1 cellular context compared by ENCODE assay signal in the genomic region with DNA sequence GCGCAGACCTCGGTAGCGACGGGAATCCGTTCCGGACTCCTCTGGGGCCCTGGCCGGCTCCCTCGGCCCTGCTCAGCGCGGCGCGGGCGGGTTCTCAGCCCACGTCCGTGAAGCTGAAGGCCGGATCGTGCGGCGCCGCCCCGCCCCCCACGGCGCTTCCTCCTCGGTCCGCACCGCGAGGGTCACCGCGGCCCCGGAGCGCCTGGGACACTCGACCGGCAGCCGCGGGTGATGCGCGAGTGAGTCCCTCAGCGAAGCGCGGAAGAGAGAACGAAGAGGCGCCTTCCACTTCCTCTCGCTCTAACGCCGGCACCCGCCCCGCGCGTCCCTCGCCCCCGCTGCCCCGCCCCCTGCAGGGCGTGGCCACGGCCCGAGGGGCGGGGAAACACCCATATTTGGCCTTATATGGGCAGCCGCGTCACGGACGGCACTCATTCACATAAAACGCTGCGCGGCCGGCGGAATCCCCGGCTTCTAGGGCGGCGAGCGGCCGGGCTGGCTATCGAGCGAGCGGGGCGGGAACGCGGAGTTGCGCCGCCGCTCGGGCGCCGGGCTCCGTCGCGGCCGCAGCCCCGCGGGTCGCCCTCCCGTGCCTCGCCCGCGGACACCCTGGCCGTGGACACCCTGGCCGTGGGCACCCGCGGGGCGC.
TF ChIP-seq lines count a peak whose summit lies in the region.

A gene with protein sequence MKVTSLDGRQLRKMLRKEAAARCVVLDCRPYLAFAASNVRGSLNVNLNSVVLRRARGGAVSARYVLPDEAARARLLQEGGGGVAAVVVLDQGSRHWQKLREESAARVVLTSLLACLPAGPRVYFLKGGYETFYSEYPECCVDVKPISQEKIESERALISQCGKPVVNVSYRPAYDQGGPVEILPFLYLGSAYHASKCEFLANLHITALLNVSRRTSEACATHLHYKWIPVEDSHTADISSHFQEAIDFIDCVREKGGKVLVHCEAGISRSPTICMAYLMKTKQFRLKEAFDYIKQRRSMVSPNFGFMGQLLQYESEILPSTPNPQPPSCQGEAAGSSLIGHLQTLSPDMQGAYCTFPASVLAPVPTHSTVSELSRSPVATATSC (plus strand): TSS at position 470 of the 649 bp plus-strand sequence. CDS start 215 bp downstream, outside the sequence.

TF ChIP-seq in GM12878, 131 proteins besides CTCF, POLR2A, EP300 and RAD21 (continued from another document and continues in another):
- TF ChIP-seq E4F1 (IDR thresholded peaks at IDR 0.05; ENCODE audit: borderline replicate concordance, partially characterized antibody) = peak; percentile 10
- peak in 1 of 2 experiments; percentile 97; a peak in 2 of 3 replicates for TF ChIP-seq EGR1 (IDR thresholded peaks at IDR 0.05; ENCODE audit: borderline replicate concordance in 1 of 2, low read depth in 2 of 2, low read length in 2 of 2)
- TF ChIP-seq E2F8 (IDR thresholded peaks at IDR 0.05; ENCODE audit: low read depth, partially characterized antibody) = no peak
- peak; percentile 75 for TF ChIP-seq HDAC6 (IDR thresholded peaks at IDR 0.05; ENCODE audit: unreplicated experiment)
- TF ChIP-seq WRNIP1 (IDR thresholded peaks at IDR 0.05; ENCODE audit: borderline replicate concordance, low read depth, low read length) = no peak
- TF ChIP-seq TCF3 (IDR thresholded peaks at IDR 0.05; ENCODE audit: borderline replicate concordance, insufficient read depth, low read depth, low read length) = peak; percentile 50; the same call in 1 of the 2 replicates
- TF ChIP-seq ASH2L (IDR thresholded peaks at IDR 0.05; ENCODE audit: borderline replicate concordance, low read depth) = no peak
- no peak; the same call in 1 of the 2 replicates for TF ChIP-seq NR2C1 (IDR thresholded peaks at IDR 0.05)
- TF ChIP-seq SMARCA5 (IDR thresholded peaks at IDR 0.05) = peak; percentile 24; the same call in 1 of the 2 replicates
- peak; percentile 78 for TF ChIP-seq IKZF1 (conservative IDR thresholded peaks at IDR 0.05)
- TF ChIP-seq TCF7 (IDR thresholded peaks at IDR 0.05; ENCODE audit: borderline replicate concordance) = no peak
- TF ChIP-seq ZBTB33 (IDR thresholded peaks at IDR 0.05) = peak; percentile 72; the same call in 1 of the 2 replicates
- peak; percentile 84 for TF ChIP-seq SPI1 (IDR thresholded peaks at IDR 0.05; ENCODE audit: borderline replicate concordance, insufficient read depth, low read depth, low read length)
- TF ChIP-seq ETV6 (conservative IDR thresholded peaks at IDR 0.05 in 1 of 2, IDR thresholded peaks at IDR 0.05 in 1 of 2; ENCODE audit: borderline replicate concordance in 1 of 2, low read depth in 1 of 2) = peak in 1 of 2 experiments; percentile 74; a peak in 2 of 4 replicates
- 0 out of 2 replicates have a peak, but pooled peaks have one; percentile 8 for TF ChIP-seq EED (IDR thresholded peaks at IDR 0.05; ENCODE audit: low read depth)
- peak; percentile 98 for TF ChIP-seq LARP7 (IDR thresholded peaks at IDR 0.05)
- TF ChIP-seq, protein P1, sequence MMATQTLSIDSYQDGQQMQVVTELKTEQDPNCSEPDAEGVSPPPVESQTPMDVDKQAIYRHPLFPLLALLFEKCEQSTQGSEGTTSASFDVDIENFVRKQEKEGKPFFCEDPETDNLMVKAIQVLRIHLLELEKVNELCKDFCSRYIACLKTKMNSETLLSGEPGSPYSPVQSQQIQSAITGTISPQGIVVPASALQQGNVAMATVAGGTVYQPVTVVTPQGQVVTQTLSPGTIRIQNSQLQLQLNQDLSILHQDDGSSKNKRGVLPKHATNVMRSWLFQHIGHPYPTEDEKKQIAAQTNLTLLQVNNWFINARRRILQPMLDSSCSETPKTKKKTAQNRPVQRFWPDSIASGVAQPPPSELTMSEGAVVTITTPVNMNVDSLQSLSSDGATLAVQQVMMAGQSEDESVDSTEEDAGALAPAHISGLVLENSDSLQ (IDR thresholded peaks at IDR 0.05) = 0 out of 2 replicates have a peak, but pooled peaks have one; percentile 9
- TF ChIP-seq CUX1 (IDR thresholded peaks at IDR 0.05; ENCODE audit: insufficient replicate concordance, low read depth, low read length) = no peak
- TF ChIP-seq NR2F1 (conservative IDR thresholded peaks at IDR 0.05) = peak; percentile 74
- no peak for TF ChIP-seq BRCA1 (IDR thresholded peaks at IDR 0.05; ENCODE audit: low read depth, low read length)
- TF ChIP-seq POLR2AphosphoS5 (IDR thresholded peaks at IDR 0.05; ENCODE audit: low read length) = peak; percentile 96
- TF ChIP-seq BHLHE40 (IDR thresholded peaks at IDR 0.05; ENCODE audit: borderline replicate concordance in 1 of 2, low read depth in 2 of 2, low read length in 1 of 2) = peak; percentile 25 to 66; a peak in 2 of 4 replicates
- TF ChIP-seq ZNF207 (IDR thresholded peaks at IDR 0.05; ENCODE audit: borderline replicate concordance) = peak; percentile 78
- no peak for TF ChIP-seq RBBP5 (conservative IDR thresholded peaks at IDR 0.05)
- TF ChIP-seq SRF (IDR thresholded peaks at IDR 0.05; ENCODE audit: low read depth in 2 of 2, low read length in 2 of 2) = peak; percentile 99 to 100
- peak; percentile 29 for TF ChIP-seq RELA (IDR thresholded peaks at IDR 0.05; ENCODE audit: borderline replicate concordance, partially characterized antibody)
- TF ChIP-seq, protein P2, sequence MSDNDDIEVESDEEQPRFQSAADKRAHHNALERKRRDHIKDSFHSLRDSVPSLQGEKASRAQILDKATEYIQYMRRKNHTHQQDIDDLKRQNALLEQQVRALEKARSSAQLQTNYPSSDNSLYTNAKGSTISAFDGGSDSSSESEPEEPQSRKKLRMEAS (IDR thresholded peaks at IDR 0.05; ENCODE audit: low read depth, low read length) = peak; percentile 41; the same call in 1 of the 2 replicates
- TF ChIP-seq NFIC (IDR thresholded peaks at IDR 0.05; ENCODE audit: low read depth, low read length) = no peak
- no peak for TF ChIP-seq ZZZ3 (IDR thresholded peaks at IDR 0.05; ENCODE audit: control insufficient read depth, insufficient read length, low read depth)
- peak; percentile 61 for TF ChIP-seq BACH1 (IDR thresholded peaks at IDR 0.05; ENCODE audit: borderline replicate concordance)
- 0 out of 2 replicates have a peak, but pooled peaks have one; percentile 54 for TF ChIP-seq TBL1XR1 (IDR thresholded peaks at IDR 0.05; ENCODE audit: low read depth, low read length)
- TF ChIP-seq CHD2 (IDR thresholded peaks at IDR 0.05; ENCODE audit: borderline replicate concordance, low read depth, low read length) = peak; percentile 72
- TF ChIP-seq SREBF2 (IDR thresholded peaks at IDR 0.05; ENCODE audit: low read length) = no peak
- TF ChIP-seq ZBTB40 (IDR thresholded peaks at IDR 0.05; ENCODE audit: borderline replicate concordance) = 0 out of 2 replicates have a peak, but pooled peaks have one; percentile 2
- TF ChIP-seq SIN3A (IDR thresholded peaks at IDR 0.05; ENCODE audit: low read depth, low read length) = peak; percentile 65
